Comparison of ENCODE assay signal across 1 cellular context in genomic region chr19:35555301-35556005, GRCh38.
A peak's percentile ranks its signal among the peaks of the same experiment; 100 is the strongest.
TF ChIP-seq lines count a peak whose summit lies in the region.

No MANE protein-coding gene starts in this region.

TF ChIP-seq in HepG2, 621 proteins besides CTCF, POLR2A, EP300 and RAD21 (continued from another document):
- TF ChIP-seq ZNF687 (CRISPR knock-in tag; IDR thresholded peaks at IDR 0.05) (peak; percentile 41; the same call in 1 of the 2 replicates), JARID2 (CRISPR knock-in tag; IDR thresholded peaks at IDR 0.05; ENCODE audit: insufficient replicate concordance) (peak; percentile 51), SMC3 (IDR thresholded peaks at IDR 0.05; ENCODE audit: low read length) (peak; percentile 67)
TF ChIP-seq in HepG2: peak in this region for 31.
